ENCODE assay signal across 1 cellular context in the genomic region with DNA sequence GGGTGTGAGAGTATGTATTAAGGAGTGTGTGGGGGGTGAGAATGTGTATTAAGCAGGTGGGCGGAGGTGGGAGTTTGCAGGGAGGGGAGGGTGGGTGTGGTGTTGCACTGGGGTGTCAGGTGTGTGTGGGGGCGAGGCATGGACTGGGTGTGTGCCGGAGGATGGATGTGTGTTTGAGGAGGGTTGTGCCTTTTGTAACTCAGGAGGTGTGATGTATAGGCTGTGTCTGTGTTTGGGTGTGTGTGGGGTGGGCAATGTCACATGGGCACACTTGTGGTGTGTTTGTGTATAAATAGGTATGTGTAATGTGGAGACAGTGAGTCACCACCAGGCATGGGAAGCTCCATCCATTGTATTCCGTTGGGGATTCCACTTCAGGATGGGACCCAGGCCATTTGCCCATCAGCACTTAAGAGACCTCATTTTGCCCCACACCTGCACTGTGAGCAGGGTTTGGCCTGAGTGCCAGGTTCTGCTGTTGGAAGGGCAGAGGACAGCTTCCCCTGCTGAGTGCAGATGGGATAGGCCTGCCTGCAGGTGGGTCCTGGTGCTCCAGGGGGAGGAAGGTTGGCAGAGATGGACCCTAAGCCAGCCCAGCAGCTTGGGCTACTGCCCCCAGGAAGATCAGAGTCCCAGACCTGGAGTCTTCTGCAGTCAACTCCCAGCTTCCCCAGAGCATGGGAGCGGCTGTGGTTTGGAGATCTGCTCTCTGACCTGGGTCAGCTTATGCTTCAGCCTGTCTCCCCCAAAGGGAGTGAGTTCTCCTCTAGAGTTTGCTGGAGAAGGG.
TF ChIP-seq lines count a peak whose summit lies in the region.

No MANE protein-coding gene starts in this region.

TF ChIP-seq in H1, 55 proteins besides CTCF, POLR2A, EP300 and RAD21 (continued from another document):
- TF ChIP-seq NANOG (IDR thresholded peaks at IDR 0.05; ENCODE audit: insufficient read depth, low read depth, low read length, poor library complexity, severe bottlenecking) (no peak), POU5F1 (IDR thresholded peaks at IDR 0.05; ENCODE audit: low read depth, low read length) (no peak), TAF7 (optimal IDR thresholded peaks at IDR 0.05; ENCODE audit: borderline replicate concordance, low read depth, low read length) (no peak), RNF2 (IDR thresholded peaks at IDR 0.05; ENCODE audit: borderline replicate concordance, low read depth, low read length, missing control alignments, poor library complexity, severe bottlenecking) (no peak), GABPA (IDR thresholded peaks at IDR 0.05; ENCODE audit: borderline replicate concordance, insufficient read depth, low read length) (no peak), SRF (IDR thresholded peaks at IDR 0.05; ENCODE audit: low read depth, low read length) (no peak), CHD2 (IDR thresholded peaks at IDR 0.05; ENCODE audit: low read length) (no peak), HDAC2 (IDR thresholded peaks at IDR 0.05; ENCODE audit: borderline replicate concordance in 1 of 2, low read depth in 2 of 2, low read length in 2 of 2) (no peak), EGR1 (IDR thresholded peaks at IDR 0.05; ENCODE audit: borderline replicate concordance, low read depth, low read length) (no peak), BCL11A (IDR thresholded peaks at IDR 0.05; ENCODE audit: low read depth in 2 of 2, low read length in 2 of 2) (no peak), CTBP2 (IDR thresholded peaks at IDR 0.05; ENCODE audit: borderline replicate concordance, insufficient read depth, insufficient read length, low read length) (no peak), PHF8 (conservative IDR thresholded peaks at IDR 0.05; ENCODE audit: low read depth, low read length) (no peak), SP4 (IDR thresholded peaks at IDR 0.05; ENCODE audit: low read length) (no peak), CHD1 (IDR thresholded peaks at IDR 0.05; ENCODE audit: low read depth, low read length) (no peak), CBX8 (IDR thresholded peaks at IDR 0.05; ENCODE audit: borderline replicate concordance, low read depth, low read length) (no peak), SIX5 (IDR thresholded peaks at IDR 0.05; ENCODE audit: low read depth, low read length) (no peak)
